27 cellular contexts compared by ENCODE assay signal in the genomic region with DNA sequence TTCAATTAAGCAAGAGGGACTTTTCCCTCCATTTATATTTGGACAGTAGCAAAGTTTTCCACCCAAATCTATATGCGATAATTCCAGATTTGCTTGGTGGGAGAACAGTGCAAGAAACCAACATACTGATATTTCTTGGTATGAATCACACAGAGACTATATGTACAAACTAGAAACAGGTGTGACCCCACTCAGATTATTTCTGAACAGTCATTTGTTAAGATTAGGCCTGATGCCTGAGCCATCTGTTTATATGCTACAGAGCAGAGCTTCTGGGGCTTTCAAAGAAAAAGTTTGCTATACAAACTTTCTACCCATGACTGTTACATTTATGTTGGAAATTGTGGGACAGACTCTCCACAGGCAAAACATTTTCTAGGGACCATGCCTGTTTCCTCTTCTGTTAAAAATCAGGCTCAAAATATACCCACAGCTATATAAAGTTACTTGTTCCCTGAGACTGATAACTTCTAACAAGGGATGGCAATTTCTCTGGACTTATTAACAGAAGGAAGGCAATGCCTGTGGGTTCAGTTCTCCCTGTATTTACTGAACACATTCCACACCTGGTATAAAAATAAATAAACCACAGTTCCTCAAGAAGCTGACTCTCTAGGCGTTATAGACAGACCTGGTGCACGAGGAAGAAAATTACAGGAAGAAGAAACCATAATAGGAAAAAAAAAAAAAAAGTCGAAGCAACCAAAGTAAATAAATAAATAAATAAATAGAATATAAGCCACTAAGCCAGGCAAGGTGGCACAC. TPM values are rescaled to one million over a fixed set of nuclear protein-coding genes. Genes with fewer than 3 reads are reported as not detected.
DNase-seq lines count a peak whose midpoint lies in the region; TF ChIP-seq lines count a peak whose summit lies in the region.
"Had no signal": no experiment of that assay in that cellular context is flagged by ENCODE, and none has a peak within 500 bp of the region (broad histone marks: within the 10 kb centered on the region; RNA-seq: fewer than 3 reads in every experiment).

No MANE protein-coding gene starts in this region.

- no TSS peak for BruUV-seq in MCF 10A (replicated peaks; lab: Mats Ljungman, UMichigan)

- WGBS in adrenal gland, 4 donors: 80 to 91% (median 86%) methylated on average over 4 of the region's 4 CpGs

- no peak for TF ChIP-seq POLR2A in breast epithelium (IDR thresholded peaks at IDR 0.05)
- TF ChIP-seq POLR2A in adrenal gland (IDR thresholded peaks at IDR 0.05): no peak

- no peaks in the 10 kb centered on the region for H3K27me3 ChIP-seq in breast epithelium
- peaks cover 15% of the 10 kb centered on the region for H3K27me3 ChIP-seq in CD8-positive, alpha-beta memory T cell (ENCODE audit: insufficient read depth, low read length, poor library complexity, severe bottlenecking)
- H3K27me3 ChIP-seq in adrenal gland: no peaks in the 10 kb centered on the region
- H3K27me3 ChIP-seq: body of pancreas, uterus had no signal

- TF ChIP-seq CTCF in MCF 10A (IDR thresholded peaks at IDR 0.05; ENCODE audit: unreplicated experiment) (no peak), breast epithelium (IDR thresholded peaks at IDR 0.05) (no peak), mesothelial cell of epicardium (IDR thresholded peaks at IDR 0.05; ENCODE audit: unreplicated experiment) (no peak), type B pancreatic cell (conservative IDR thresholded peaks at IDR 0.05) (no peak), adrenal gland (IDR thresholded peaks at IDR 0.05) (no peak)

- no peaks in the 10 kb centered on the region for H3K4me1 ChIP-seq in breast epithelium
- peaks cover 3% of the 10 kb centered on the region for H3K4me1 ChIP-seq in CD8-positive, alpha-beta memory T cell (ENCODE audit: insufficient read depth, low read length)
- peaks cover 5 to 17% of the 10 kb centered on the region in 2 donors for H3K4me1 ChIP-seq in adrenal gland (replicated peaks in 1 of 2)
- H3K4me1 ChIP-seq: uterus had no signal

- H3K27ac ChIP-seq in breast epithelium (peak overlapping the region in 1 of 2 donors; percentile 11), adrenal gland (no peak overlapping the region)
- no peak overlapping the region for H3K27ac ChIP-seq in CD8-positive, alpha-beta memory T cell (ENCODE audit: low read depth, low read length)
- H3K27ac ChIP-seq: epithelial cell of prostate, uterus had no signal

- H3K4me3 Mint-ChIP-seq in MCF 10A (ENCODE audit: unreplicated experiment): no peak overlapping the region
- no peak overlapping the region for H3K4me3 Mint-ChIP-seq in mesothelial cell of epicardium
- H3K4me3 Mint-ChIP-seq in type B pancreatic cell: no peak overlapping the region
- no peak overlapping the region for H3K4me3 Mint-ChIP-seq in CD8-positive, alpha-beta memory T cell
- H3K4me3 Mint-ChIP-seq: activated T-cell treated with anti-CD3 and anti-CD28 coated beads, Interleukin-2, amount 50 U/mL, for 24 hours; neural crest cell; T-helper 1 cell treated with Interleukin-12 subunit alpha and Interleukin-12 subunit beta and Interleukin-4 antibody, amounts not matched to agents 30 μg/mL and 1 μg/mL, for 36 hours had no signal

- POLR2A ChIA-PET in MCF 10A (lab: Yijun Ruan, JAX): no interaction called here
- POLR2A ChIA-PET in CD8-positive, alpha-beta memory T cell (lab: Charles Lee): no interaction called here

- H3K9me3 ChIP-seq in breast epithelium (no peaks in the 10 kb centered on the region), adrenal gland (replicated peaks in 1 of 3) (no peaks in the 10 kb centered on the region)
- no peaks in the 10 kb centered on the region for H3K9me3 ChIP-seq in CD8-positive, alpha-beta memory T cell (ENCODE audit: low read length)
- H3K9me3 ChIP-seq: body of pancreas, uterus had no signal

- DNase-seq in MCF 10A (ENCODE audit: unreplicated experiment) (no peak), breast epithelium (ENCODE audit: low spot score in 2 of 2) (no peak), NCI-H82 (lab: John Stamatoyannopoulos, UW) (peak; percentile 91), mesothelial cell of epicardium (ENCODE audit: low spot score in 2 of 2, unreplicated experiment in 2 of 2) (no peak), type B pancreatic cell (ENCODE audit: extremely low spot score, unreplicated experiment) (no peak), NCI-H446 treated with DMSO at 0.1 percent for 48 hours (lab: John Stamatoyannopoulos, UW) (no peak), adrenal gland (no peak)
- no peak for DNase-seq in CD8-positive, alpha-beta memory T cell
- DNase-seq: activated CD4-positive, alpha-beta T cell treated with anti-CD3 and anti-CD28 coated beads for 4 hours; activated CD8-positive, alpha-beta memory T cell treated with anti-CD3 and anti-CD28 coated beads for 24 hours; activated gamma-delta T cell treated with Interleukin-2 at 50 U/mL for 16 hours; activated T-cell treated with anti-CD3 and anti-CD28 coated beads, Interleukin-2, amount 50 U/mL, for 24 hours; body of pancreas; DMS79; effector CD4-positive, alpha-beta T cell; GF-D8; H7; head of caudate nucleus; left cardiac atrium; midbrain; NCI-H1105 treated with DMSO at 0.1 percent for 48 hours; NCI-H2081 treated with DMSO at 0.1 percent for 48 hours; NCI-H446; uterus had no signal

- H3K27me3 Mint-ChIP-seq in MCF 10A (ENCODE audit: insufficient read depth, unreplicated experiment): no peaks in the 10 kb centered on the region
- H3K27me3 Mint-ChIP-seq in mesothelial cell of epicardium (ENCODE audit: low read depth): no peaks in the 10 kb centered on the region
- H3K27me3 Mint-ChIP-seq in type B pancreatic cell: no peaks in the 10 kb centered on the region
- H3K27me3 Mint-ChIP-seq in CD8-positive, alpha-beta memory T cell: peaks cover 16 to 17% of the 10 kb centered on the region in 2 donors

- H3K27ac Mint-ChIP-seq in MCF 10A (ENCODE audit: low read depth, unreplicated experiment) (peak overlapping the region; percentile 10), mesothelial cell of epicardium (peak overlapping the region; percentile 50), type B pancreatic cell (peak overlapping the region; percentile 41)
- no peak overlapping the region for H3K27ac Mint-ChIP-seq in CD8-positive, alpha-beta memory T cell
- H3K27ac Mint-ChIP-seq: activated T-cell treated with anti-CD3 and anti-CD28 coated beads, Interleukin-2, amount 50 U/mL, for 24 hours; T-helper 1 cell treated with Interleukin-12 subunit alpha and Interleukin-12 subunit beta and Interleukin-4 antibody, amounts not matched to agents 30 μg/mL and 1 μg/mL, for 36 hours had no signal

- intact Hi-C loops in MCF 10A (cut with micrococcal nuclease) (no loop called here), breast epithelium (cut with DNase I; ENCODE audit: low total_unique reads) (no loop called here), adrenal gland (cut with DNase I) (loop anchor here in 1 of 2 donors (10.0 kb wide), 1 partner anchor 52 kb away; no protein-coding TSS in a partner anchor)

- H3K4me3 ChIP-seq in breast epithelium: no peak overlapping the region
- no peak overlapping the region for H3K4me3 ChIP-seq in CD8-positive, alpha-beta memory T cell (ENCODE audit: low read length)
- H3K4me3 ChIP-seq in adrenal gland: no peak overlapping the region
- H3K4me3 ChIP-seq: body of pancreas, uterus had no signal

- CTCF ChIA-PET in MCF 10A (lab: Yijun Ruan, JAX): interaction anchor here (0.6 to 0.7 kb wide), 3 partner anchors 121 to 610 kb away, joined by 3 to 4 read pairs (median 3); no protein-coding TSS in a partner anchor
- CTCF ChIA-PET in CD8-positive, alpha-beta memory T cell (lab: Charles Lee): no interaction called here

- H3K36me3 Mint-ChIP-seq in MCF 10A (ENCODE audit: insufficient read depth, unreplicated experiment) (peaks cover 21% of the 10 kb centered on the region), mesothelial cell of epicardium (peaks cover 11% of the 10 kb centered on the region), type B pancreatic cell (peaks cover 21% of the 10 kb centered on the region)
- H3K36me3 Mint-ChIP-seq in CD8-positive, alpha-beta memory T cell: no peaks in the 10 kb centered on the region

- H3K9me3 Mint-ChIP-seq in MCF 10A (ENCODE audit: unreplicated experiment) (no peaks in the 10 kb centered on the region), mesothelial cell of epicardium (no peaks in the 10 kb centered on the region), type B pancreatic cell (no peaks in the 10 kb centered on the region)
- H3K9me3 Mint-ChIP-seq in CD8-positive, alpha-beta memory T cell: peaks cover 0 to 2% (median 0%) of the 10 kb centered on the region in 5 donors
- H3K9me3 Mint-ChIP-seq: activated T-cell treated with anti-CD3 and anti-CD28 coated beads, Interleukin-2, amount 50 U/mL, for 24 hours; neural crest cell; T-helper 1 cell treated with Interleukin-12 subunit alpha and Interleukin-12 subunit beta and Interleukin-4 antibody, amounts not matched to agents 30 μg/mL and 1 μg/mL, for 36 hours had no signal

- H3K36me3 ChIP-seq in breast epithelium (no peaks in the 10 kb centered on the region), adrenal gland (replicated peaks in 1 of 2) (peaks cover 0 to 14% of the 10 kb centered on the region in 2 donors)
- no peaks in the 10 kb centered on the region for H3K36me3 ChIP-seq in CD8-positive, alpha-beta memory T cell (ENCODE audit: insufficient read depth, low read length)
- H3K36me3 ChIP-seq: uterus had no signal

- H3K4me1 Mint-ChIP-seq in MCF 10A (ENCODE audit: insufficient read depth, unreplicated experiment): peaks cover 6% of the 10 kb centered on the region
- peaks cover 13% of the 10 kb centered on the region for H3K4me1 Mint-ChIP-seq in mesothelial cell of epicardium
- H3K4me1 Mint-ChIP-seq in type B pancreatic cell (ENCODE audit: unreplicated experiment): peaks cover 13% of the 10 kb centered on the region
- peaks cover under 1 to 2% (median 2%) of the 10 kb centered on the region in 3 donors for H3K4me1 Mint-ChIP-seq in CD8-positive, alpha-beta memory T cell
- H3K4me1 Mint-ChIP-seq: neural crest cell had no signal

RNA-seq across cellular contexts. Expression of a gene that starts 8.0 kb away (rescaled TPM):
- total RNA-seq in MCF 10A (2022) (15.7 and 18.1 TPM in 2 replicates), breast epithelium (10 to 100 TPM; 14.4 to 18.1 (median 14.5) TPM), mesothelial cell of epicardium (31.3 to 34.0 TPM (median 31.5 TPM) in 3 replicates), type B pancreatic cell (ENCODE audit: low replicate concordance) (19.6 and 21.4 TPM in 2 replicates), adrenal gland (10 to 100 TPM in 7 of 8 donors, 1 to 10 TPM in 1; 8.6 to 21.3 (median 13.7) TPM)
- total RNA-seq in CD8-positive, alpha-beta memory T cell: under 1 TPM; 0.28 to 0.53 TPM
- not detected for polyA plus RNA-seq in CD8-positive, alpha-beta memory T cell
- polyA plus RNA-seq in adrenal gland: 1 to 10 TPM; 3.7 to 9.1 (median 5.6) TPM

RNA-seq across cellular contexts. Expression of a gene that starts 16.0 kb away (rescaled TPM):
- total RNA-seq in MCF 10A (2022) (64.5 and 72.6 TPM in 2 replicates), breast epithelium (100 to 1,000 TPM in 1 of 3 donors, 10 to 100 TPM in 2; 75.7 to 102 (median 76.7) TPM), mesothelial cell of epicardium (83.5 to 88.6 TPM (median 85.0 TPM) in 3 replicates), type B pancreatic cell (ENCODE audit: low replicate concordance) (58.5 and 90.0 TPM in 2 replicates), adrenal gland (10 to 100 TPM; 36.9 to 91.6 (median 53.3) TPM)
- 10 to 100 TPM; 50.3 to 56.4 TPM for total RNA-seq in CD8-positive, alpha-beta memory T cell
- polyA plus RNA-seq in CD8-positive, alpha-beta memory T cell: 49.0 TPM
- polyA plus RNA-seq in adrenal gland: 10 to 100 TPM; 26.5 to 58.0 (median 43.7) TPM

Comparison
In these comparisons a context has a peak if more than half of its experiments do, and no peak if none do; other contexts are left out.
1. H3K27ac Mint-ChIP-seq: peak in MCF 10A (single experiment), mesothelial cell of epicardium (single experiment) and type B pancreatic cell (single experiment); none in CD8-positive, alpha-beta memory T cell (0 of 8).
2. RNA of a gene that starts 8.0 kb away (total RNA-seq): 31.3 to 34.0 TPM in mesothelial cell of epicardium, 19.6 to 21.4 TPM in type B pancreatic cell, 15.7 to 18.1 TPM in MCF 10A, 14.4 to 18.1 TPM in breast epithelium and 8.6 to 21.3 TPM in adrenal gland; 0.28 to 0.53 TPM in CD8-positive, alpha-beta memory T cell; every median in the first group is over 4 times any median in the second.